16 cellular contexts compared by ENCODE assay signal in the genomic region with DNA sequence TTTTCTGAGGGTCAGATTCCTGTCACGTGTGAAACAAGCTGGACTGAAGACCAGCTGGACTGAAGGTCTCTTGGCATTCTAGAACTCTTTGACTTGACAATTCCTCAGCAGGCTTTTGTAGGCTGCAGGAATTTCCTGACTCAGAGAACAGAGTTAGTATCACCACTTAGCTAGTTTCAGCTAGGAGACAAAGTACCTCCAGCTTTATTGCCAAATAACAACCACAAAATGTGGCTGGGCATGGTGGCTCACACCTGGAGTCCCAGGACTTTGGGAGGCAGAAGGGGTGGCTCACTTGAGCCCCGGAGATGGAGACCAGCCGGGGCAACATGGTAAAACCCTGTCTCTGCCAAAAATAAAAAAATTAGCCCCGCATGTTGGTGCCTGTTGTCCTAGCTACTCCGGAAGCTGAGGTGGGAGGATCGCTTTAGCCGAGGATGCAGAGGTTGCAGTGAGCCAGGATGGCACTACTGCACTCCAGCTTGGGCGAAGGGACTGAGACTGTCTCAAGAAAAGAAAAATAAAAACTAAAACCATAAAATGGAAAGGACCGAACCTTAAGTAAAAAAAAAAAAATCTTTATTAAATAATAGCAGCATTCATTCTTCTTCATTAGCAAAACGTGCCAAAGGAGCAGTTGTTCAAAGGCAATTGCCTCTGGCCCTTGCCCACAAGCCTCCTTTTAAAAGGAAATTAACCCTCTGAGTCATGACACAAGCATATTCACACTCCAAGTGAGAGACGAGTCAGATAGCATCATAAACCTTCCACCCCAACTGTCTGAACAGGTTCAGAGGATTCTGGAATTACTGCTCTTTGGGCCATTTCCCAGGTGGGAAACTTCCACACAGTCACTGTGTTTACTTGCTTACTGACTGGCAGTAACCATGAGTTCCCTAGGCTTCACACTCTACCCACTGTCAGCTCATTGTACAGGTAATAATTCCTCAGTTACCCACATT.
DNase-seq lines count a peak whose midpoint lies in the region; ATAC-seq and TF ChIP-seq lines count a peak whose summit lies in the region.
"Had no signal": no experiment of that assay in that cellular context is flagged by ENCODE, and none has a peak within 500 bp of the region (broad histone marks: within the 10 kb centered on the region; RNA-seq: fewer than 3 reads in every experiment).

No MANE protein-coding gene starts in this region.

- peak overlapping the region; percentile 80 for H3K27ac ChIP-seq in Panc1 (ENCODE audit: low read length)
- H3K27ac ChIP-seq in suprapubic skin: peak overlapping the region; percentile 60
- H3K27ac ChIP-seq: right atrium auricular region had no signal

- TF ChIP-seq EP300 in suprapubic skin (IDR thresholded peaks at IDR 0.05): no peak

- in situ Hi-C loops in Panc1 (cut with HindIII; ENCODE audit: low pct_unique_long_range_greater_than_20kb, low sequenced_read_pairs): no loop called here

- DNase-seq in activated naive CD8-positive, alpha-beta T cell treated with anti-CD3 and anti-CD28 coated beads, Interleukin-2, amount 50 U/mL, for 24 hours: no peak
- DNase-seq in activated naive CD8-positive, alpha-beta T cell treated with anti-CD3 and anti-CD28 coated beads for 36 hours: no peak
- DNase-seq in Panc1 (ENCODE audit: low read depth, low spot score): no peak
- DNase-seq in suprapubic skin (ENCODE audit: low spot score in 2 of 2): no peak
- no peak for DNase-seq in activated T-helper 1 cell treated with anti-CD3 and anti-CD28 coated beads, Interleukin-12 subunit alpha, Interleukin-12 subunit beta, Interleukin-2, Interleukin-4 antibody, amounts not matched to agents 30 ng/mL and 10 ng/mL and 1 ng/mL, durations not matched to agents 14 hours and 24 hours and 36 hours (ENCODE audit: low spot score)
- DNase-seq in left colon: no peak
- no peak for DNase-seq in activated CD8-positive, alpha-beta memory T cell treated with anti-CD3 and anti-CD28 coated beads, Interleukin-2, amount 50 U/mL, for 4 hours
- DNase-seq: activated CD4-positive, alpha-beta T cell treated with anti-CD3 and anti-CD28 coated beads for 1 hour; activated gamma-delta T cell; cerebellar nuclear complex; GF-D8; HFFc6; immature natural killer cell; NCI-H1930 had no signal

- POLR2A ChIA-PET in Panc1 (lab: Charles Lee): no interaction called here

- CTCF ChIA-PET in Panc1 (lab: Charles Lee): no interaction called here

- no peaks in the 10 kb centered on the region for H3K36me3 ChIP-seq in Panc1 (ENCODE audit: control insufficient read depth, insufficient read depth, low read length)
- no peaks in the 10 kb centered on the region for H3K36me3 ChIP-seq in suprapubic skin
- H3K36me3 ChIP-seq: right atrium auricular region had no signal

- H3K27ac Mint-ChIP-seq in activated naive CD8-positive, alpha-beta T cell treated with anti-CD3 and anti-CD28 coated beads, Interleukin-2, amount 50 U/mL, for 24 hours: no peak overlapping the region
- H3K27ac Mint-ChIP-seq in activated naive CD8-positive, alpha-beta T cell treated with anti-CD3 and anti-CD28 coated beads for 36 hours: no peak overlapping the region
- no peak overlapping the region for H3K27ac Mint-ChIP-seq in activated T-helper 1 cell treated with anti-CD3 and anti-CD28 coated beads, Interleukin-12 subunit alpha, Interleukin-12 subunit beta, Interleukin-2, Interleukin-4 antibody, amounts not matched to agents 30 ng/mL and 10 ng/mL and 1 ng/mL, durations not matched to agents 14 hours and 24 hours and 36 hours
- H3K27ac Mint-ChIP-seq: HFFc6, immature natural killer cell had no signal

- H3K9me3 ChIP-seq in Panc1 (ENCODE audit: control insufficient read depth, insufficient read depth, low read depth, low read length) (no peaks in the 10 kb centered on the region), suprapubic skin (no peaks in the 10 kb centered on the region)
- H3K9me3 ChIP-seq: right atrium auricular region had no signal

- H3K4me1 ChIP-seq in Panc1 (ENCODE audit: control insufficient read depth, insufficient read depth, low read length) (peaks cover 9% of the 10 kb centered on the region), suprapubic skin (peaks cover 17% of the 10 kb centered on the region)
- H3K4me1 ChIP-seq: right atrium auricular region had no signal

- peaks cover 6% of the 10 kb centered on the region for H3K27me3 Mint-ChIP-seq in activated naive CD8-positive, alpha-beta T cell treated with anti-CD3 and anti-CD28 coated beads, Interleukin-2, amount 50 U/mL, for 24 hours
- H3K27me3 Mint-ChIP-seq in activated naive CD8-positive, alpha-beta T cell treated with anti-CD3 and anti-CD28 coated beads for 36 hours: no peaks in the 10 kb centered on the region
- no peaks in the 10 kb centered on the region for H3K27me3 Mint-ChIP-seq in activated T-helper 1 cell treated with anti-CD3 and anti-CD28 coated beads, Interleukin-12 subunit alpha, Interleukin-12 subunit beta, Interleukin-2, Interleukin-4 antibody, amounts not matched to agents 30 ng/mL and 10 ng/mL and 1 ng/mL, durations not matched to agents 14 hours and 24 hours and 36 hours (ENCODE audit: insufficient read depth)

- H3K9me3 Mint-ChIP-seq in activated naive CD8-positive, alpha-beta T cell treated with anti-CD3 and anti-CD28 coated beads, Interleukin-2, amount 50 U/mL, for 24 hours: no peaks in the 10 kb centered on the region
- H3K9me3 Mint-ChIP-seq in activated naive CD8-positive, alpha-beta T cell treated with anti-CD3 and anti-CD28 coated beads for 36 hours: no peaks in the 10 kb centered on the region
- H3K9me3 Mint-ChIP-seq in activated T-helper 1 cell treated with anti-CD3 and anti-CD28 coated beads, Interleukin-12 subunit alpha, Interleukin-12 subunit beta, Interleukin-2, Interleukin-4 antibody, amounts not matched to agents 30 ng/mL and 10 ng/mL and 1 ng/mL, durations not matched to agents 14 hours and 24 hours and 36 hours: no peaks in the 10 kb centered on the region
- H3K9me3 Mint-ChIP-seq: HFFc6, immature natural killer cell had no signal

- intact Hi-C loops in Panc1 (cut with micrococcal nuclease; ENCODE audit: unreplicated experiment) (no loop called here), left colon (cut with DNase I, micrococcal nuclease) (no loop called here)
- intact Hi-C loops in activated T-helper 1 cell treated with anti-CD3 and anti-CD28 coated beads, Interleukin-12 subunit alpha, Interleukin-12 subunit beta, Interleukin-2, Interleukin-4 antibody, amounts not matched to agents 30 ng/mL and 10 ng/mL and 1 ng/mL, durations not matched to agents 14 hours and 24 hours and 36 hours (cut with micrococcal nuclease): no loop called here

- no peak for TF ChIP-seq POLR2A in suprapubic skin (IDR thresholded peaks at IDR 0.05)

- TF ChIP-seq CTCF in Panc1 (IDR thresholded peaks at IDR 0.05) (no peak), suprapubic skin (IDR thresholded peaks at IDR 0.05) (no peak)

- 45% methylated on average over 11 of the region's 11 CpGs for WGBS in suprapubic skin

- no TSS peak for BruUV-seq in Panc1 (replicated peaks; lab: Mats Ljungman, UMichigan)

- ATAC-seq in activated naive CD8-positive, alpha-beta T cell treated with anti-CD3 and anti-CD28 coated beads, Interleukin-2, amount 50 U/mL, for 24 hours: peak; percentile 50
- ATAC-seq in Panc1 (peak; percentile 88), esophagus mucosa (peak; percentile 91), left colon (no peak)

- no peaks in the 10 kb centered on the region for H3K27me3 ChIP-seq in Panc1 (ENCODE audit: control insufficient read depth, insufficient read depth, low read length)
- H3K27me3 ChIP-seq in suprapubic skin: no peaks in the 10 kb centered on the region
- H3K27me3 ChIP-seq: right atrium auricular region had no signal

- H3K36me3 Mint-ChIP-seq in activated naive CD8-positive, alpha-beta T cell treated with anti-CD3 and anti-CD28 coated beads, Interleukin-2, amount 50 U/mL, for 24 hours (ENCODE audit: low read depth): no peaks in the 10 kb centered on the region
- H3K36me3 Mint-ChIP-seq in activated naive CD8-positive, alpha-beta T cell treated with anti-CD3 and anti-CD28 coated beads for 36 hours: no peaks in the 10 kb centered on the region
- no peaks in the 10 kb centered on the region for H3K36me3 Mint-ChIP-seq in activated T-helper 1 cell treated with anti-CD3 and anti-CD28 coated beads, Interleukin-12 subunit alpha, Interleukin-12 subunit beta, Interleukin-2, Interleukin-4 antibody, amounts not matched to agents 30 ng/mL and 10 ng/mL and 1 ng/mL, durations not matched to agents 14 hours and 24 hours and 36 hours (ENCODE audit: low read depth)
- H3K36me3 Mint-ChIP-seq: immature natural killer cell had no signal

- H3K4me3 ChIP-seq in Panc1 (ENCODE audit: low read depth in 2 of 2, low read length in 2 of 2) (no peak overlapping the region), suprapubic skin (no peak overlapping the region)
- H3K4me3 ChIP-seq: right atrium auricular region had no signal

- H3K4me1 Mint-ChIP-seq in activated naive CD8-positive, alpha-beta T cell treated with anti-CD3 and anti-CD28 coated beads, Interleukin-2, amount 50 U/mL, for 24 hours: peaks cover 4% of the 10 kb centered on the region
- no peaks in the 10 kb centered on the region for H3K4me1 Mint-ChIP-seq in activated naive CD8-positive, alpha-beta T cell treated with anti-CD3 and anti-CD28 coated beads for 36 hours
- peaks cover 5% of the 10 kb centered on the region for H3K4me1 Mint-ChIP-seq in activated T-helper 1 cell treated with anti-CD3 and anti-CD28 coated beads, Interleukin-12 subunit alpha, Interleukin-12 subunit beta, Interleukin-2, Interleukin-4 antibody, amounts not matched to agents 30 ng/mL and 10 ng/mL and 1 ng/mL, durations not matched to agents 14 hours and 24 hours and 36 hours (ENCODE audit: low read depth)
- H3K4me1 Mint-ChIP-seq: immature natural killer cell had no signal

- H3K4me3 Mint-ChIP-seq in activated naive CD8-positive, alpha-beta T cell treated with anti-CD3 and anti-CD28 coated beads, Interleukin-2, amount 50 U/mL, for 24 hours: no peak overlapping the region
- H3K4me3 Mint-ChIP-seq in activated naive CD8-positive, alpha-beta T cell treated with anti-CD3 and anti-CD28 coated beads for 36 hours: no peak overlapping the region
- H3K4me3 Mint-ChIP-seq in activated T-helper 1 cell treated with anti-CD3 and anti-CD28 coated beads, Interleukin-12 subunit alpha, Interleukin-12 subunit beta, Interleukin-2, Interleukin-4 antibody, amounts not matched to agents 30 ng/mL and 10 ng/mL and 1 ng/mL, durations not matched to agents 14 hours and 24 hours and 36 hours: no peak overlapping the region
- H3K4me3 Mint-ChIP-seq: HFFc6, immature natural killer cell had no signal
